In the genomic region with DNA sequence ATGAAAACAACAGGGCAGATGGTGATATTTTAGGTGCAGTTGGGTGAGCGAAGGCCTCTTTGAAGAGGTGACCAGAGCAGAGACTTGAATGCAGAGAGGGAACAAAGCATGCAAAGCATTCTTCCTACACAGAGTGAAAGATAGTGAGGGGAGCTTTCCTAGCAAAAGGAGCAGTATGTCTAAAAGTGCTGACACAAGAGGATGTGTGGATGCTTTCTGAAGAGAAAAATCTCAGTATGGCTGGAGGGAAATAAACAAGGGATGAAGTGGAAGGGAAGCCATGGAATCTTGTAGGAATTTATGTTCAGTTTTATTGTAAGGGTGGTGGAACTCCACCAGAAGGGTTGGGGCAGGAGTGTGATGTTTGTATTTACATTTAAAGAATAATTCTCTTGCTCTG, we compare ENCODE assay signal across 7 cellular contexts.
"Had no signal": no experiment of that assay in that cellular context is flagged by ENCODE, and none has a peak within 500 bp of the region (broad histone marks: within the 10 kb centered on the region; RNA-seq: fewer than 3 reads in every experiment).

No MANE protein-coding gene starts in this region.

- H3K4me2 ChIP-seq: KMS-11 had no signal

- H3K4me3 ChIP-seq: GM23248 had no signal

- H3K9ac ChIP-seq: GM23248, KMS-11 had no signal

- DNase-seq: GM23248, GOT3, HCEC 1CT, IMR-90 had no signal

- H2AFZ ChIP-seq: GM23248 had no signal

- H3K27ac ChIP-seq: GM23248, KMS-11 had no signal

- H3K4me3 Mint-ChIP-seq: H9 had no signal

- FAIRE-seq: H54 had no signal
